In the genomic region with DNA sequence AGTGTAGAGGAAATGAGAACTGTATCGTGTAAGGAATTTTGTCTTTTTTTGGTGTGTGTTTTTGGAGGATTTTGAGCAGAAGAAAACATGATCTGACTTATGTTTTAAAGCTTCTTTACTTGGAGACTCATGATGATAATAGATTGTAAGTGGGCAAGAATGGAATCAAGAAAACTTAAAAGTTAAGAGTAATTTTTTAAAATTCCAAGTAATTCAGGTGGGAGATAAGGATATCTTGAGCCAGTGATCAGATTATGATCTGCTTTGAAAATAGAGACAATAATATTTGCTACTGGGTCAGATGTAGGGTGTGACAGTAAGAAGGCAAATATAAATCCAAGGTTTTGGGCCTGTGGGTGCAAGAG, we compare ENCODE assay signal across 8 cellular contexts. TPM values are rescaled to one million over a fixed set of nuclear protein-coding genes. Genes with fewer than 3 reads are reported as not detected.
DNase-seq lines count a peak whose midpoint lies in the region; ATAC-seq and TF ChIP-seq lines count a peak whose summit lies in the region.

No MANE protein-coding gene starts in this region.

- H3K9me3 ChIP-seq in cardiac muscle cell (ENCODE audit: low read depth) (no peaks in the 10 kb centered on the region), vagina (no peaks in the 10 kb centered on the region)

- H4K8ac ChIP-seq in mesendoderm (ENCODE audit: low read depth, low read length), result no peak overlapping the region

- DNase-seq in cardiac muscle cell (ENCODE audit: low read depth in 1 of 2, low spot score in 1 of 2), result no peak
- DNase-seq in left ventricle myocardium superior, result no peak
- DNase-seq in mesendoderm, result no peak
- DNase-seq in vagina (ENCODE audit: extremely low spot score in 2 of 2), result no peak
- no peak for DNase-seq in dedifferentiated amniotic fluid mesenchymal stem cell (ENCODE audit: extremely low spot score)
- no peak for DNase-seq in T-helper 2 cell

- H3K9ac ChIP-seq in mesendoderm (ENCODE audit: low read length), result peak overlapping the region; percentile 65

- H3K18ac ChIP-seq in mesendoderm (ENCODE audit: low read length), result no peak overlapping the region

- H3K4ac ChIP-seq in mesendoderm (ENCODE audit: low read depth, low read length), result no peak overlapping the region

- H3K23ac ChIP-seq in mesendoderm (ENCODE audit: low read length), result no peak overlapping the region

- no peak overlapping the region for H2BK120ac ChIP-seq in mesendoderm (ENCODE audit: low read depth, low read length)

- TF ChIP-seq CTCF in cardiac muscle cell (IDR thresholded peaks at IDR 0.05; ENCODE audit: low read depth, low read length) (no peak), vagina (IDR thresholded peaks at IDR 0.05) (no peak)

- peaks cover 2% of the 10 kb centered on the region for H3K79me1 ChIP-seq in mesendoderm (ENCODE audit: low read length)

- H3K27ac ChIP-seq in cardiac muscle cell (peak overlapping the region; percentile 87), cingulate gyrus (ENCODE audit: low read depth, low read length) (peak overlapping the region; percentile 93), mesendoderm (ENCODE audit: low read depth, low read length) (no peak overlapping the region), vagina (peak overlapping the region; percentile 84)

- no peak overlapping the region for H4K5ac ChIP-seq in mesendoderm (ENCODE audit: low read length)

- H3K79me2 ChIP-seq in mesendoderm (ENCODE audit: control insufficient read depth, insufficient read depth, low read length), result peaks cover 6% of the 10 kb centered on the region

- H3K56ac ChIP-seq in mesendoderm (ENCODE audit: low read length), result peak overlapping the region; percentile 74

- ATAC-seq in left ventricle myocardium superior, result no peak
- no peak for ATAC-seq in HG03342 (IDR thresholded peaks at IDR 0.05; ENCODE audit: unreplicated experiment)

- no peak for TF ChIP-seq POLR2A in vagina (IDR thresholded peaks at IDR 0.05)

- peak overlapping the region; percentile 93 for H3K4me2 ChIP-seq in mesendoderm (ENCODE audit: low read length)

- H3K27me3 ChIP-seq in cardiac muscle cell, result no peaks in the 10 kb centered on the region
- no peaks in the 10 kb centered on the region for H3K27me3 ChIP-seq in mesendoderm (ENCODE audit: insufficient read depth, low read length, poor library complexity)
- H3K27me3 ChIP-seq in vagina, result no peaks in the 10 kb centered on the region

- no peak overlapping the region for H2BK5ac ChIP-seq in mesendoderm (ENCODE audit: low read length)

- H3K36me3 ChIP-seq in cardiac muscle cell, result peaks cover 9% of the 10 kb centered on the region
- H3K36me3 ChIP-seq in mesendoderm (ENCODE audit: control insufficient read depth, insufficient read depth, low read length), result peaks cover 2% of the 10 kb centered on the region
- H3K36me3 ChIP-seq in vagina, result peaks cover 0 to 11% of the 10 kb centered on the region in 2 donors

- H3K4me3 ChIP-seq in cardiac muscle cell, result peak overlapping the region; percentile 89
- peak overlapping the region; percentile 32 for H3K4me3 ChIP-seq in mesendoderm (ENCODE audit: low read length)
- H3K4me3 ChIP-seq in vagina, result peak overlapping the region; percentile 59 to 75

- intact Hi-C loops in left ventricle myocardium superior (cut with micrococcal nuclease), result no loop called here
- intact Hi-C loops in vagina (cut with DNase I), result no loop called here

- no peak overlapping the region for H2AK5ac ChIP-seq in mesendoderm (ENCODE audit: low read length)

- peaks cover 8% of the 10 kb centered on the region for H3K4me1 ChIP-seq in cardiac muscle cell (ENCODE audit: low read depth)
- H3K4me1 ChIP-seq in mesendoderm (ENCODE audit: control insufficient read depth, low read depth, low read length), result no peaks in the 10 kb centered on the region
- H3K4me1 ChIP-seq in vagina, result peaks cover 31% of the 10 kb centered on the region

- no peak overlapping the region for H2BK15ac ChIP-seq in mesendoderm (replicated peaks; ENCODE audit: low read depth)

- WGBS in mesendoderm (ENCODE audit: extremely low coverage, insufficient coverage, low lambda C conversion rate), result 100% methylated on average over 1 of the region's 1 CpG

RNA-seq across cellular contexts. Expression of a gene that starts 0.7 kb away (rescaled TPM):
- 23.7 and 37.9 TPM in 2 replicates for total RNA-seq in cardiac muscle cell
- 20.2 and 25.3 TPM in 2 replicates for polyA plus RNA-seq in cardiac muscle cell
- 13.8 TPM for total RNA-seq in left ventricle myocardium superior
- polyA plus RNA-seq in mesendoderm (2013, experiment 1 of 2), result 8.0 TPM
- polyA plus RNA-seq in mesendoderm (2013, experiment 2 of 2), result 8.4 TPM
- total RNA-seq in vagina, result 18.7 TPM

RNA-seq across cellular contexts. Expression of a gene that starts 8.6 kb away (rescaled TPM):
- total RNA-seq in cardiac muscle cell, result not detected in 2 replicates
- polyA plus RNA-seq in cardiac muscle cell, result not detected in 2 replicates
- 6.3 TPM for total RNA-seq in left ventricle myocardium superior
- polyA plus RNA-seq in mesendoderm (2013, experiment 1 of 2), result 0.17 TPM
- polyA plus RNA-seq in mesendoderm (2013, experiment 2 of 2), result 0.07 TPM
- total RNA-seq in vagina, result not detected

RNA-seq across cellular contexts. Expression of a gene that starts 13.7 kb away (rescaled TPM):
- total RNA-seq in cardiac muscle cell, result 7.5 and 8.2 TPM in 2 replicates
- 6.0 and 8.2 TPM in 2 replicates for polyA plus RNA-seq in cardiac muscle cell
- total RNA-seq in left ventricle myocardium superior, result 2.3 TPM
- 5.4 TPM for polyA plus RNA-seq in mesendoderm (2013, experiment 1 of 2)
- 5.6 TPM for polyA plus RNA-seq in mesendoderm (2013, experiment 2 of 2)
- 5.2 TPM for total RNA-seq in vagina

RNA-seq across cellular contexts. Expression of a gene that starts 15.6 kb away (rescaled TPM):
- 7.9 and 8.4 TPM in 2 replicates for total RNA-seq in cardiac muscle cell
- 6.8 and 7.1 TPM in 2 replicates for polyA plus RNA-seq in cardiac muscle cell
- total RNA-seq in left ventricle myocardium superior, result 2.7 TPM
- 3.1 TPM for polyA plus RNA-seq in mesendoderm (2013, experiment 1 of 2)
- polyA plus RNA-seq in mesendoderm (2013, experiment 2 of 2), result 3.3 TPM
- total RNA-seq in vagina, result 5.9 TPM

RNA-seq across cellular contexts. Expression of a gene that starts 42.6 kb away (rescaled TPM):
- total RNA-seq in cardiac muscle cell, result 18.6 and 21.8 TPM in 2 replicates
- 14.4 and 15.4 TPM in 2 replicates for polyA plus RNA-seq in cardiac muscle cell
- total RNA-seq in left ventricle myocardium superior, result 10.2 TPM
- polyA plus RNA-seq in mesendoderm (2013, experiment 1 of 2), result 9.2 TPM
- polyA plus RNA-seq in mesendoderm (2013, experiment 2 of 2), result 8.6 TPM
- 11.3 TPM for total RNA-seq in vagina

Comparison
In these comparisons a context has a peak if more than half of its experiments do, and no peak if none do; other contexts are left out.
1. H3K4me3 ChIP-seq: peak in every context shown above with its lines; median percentile 89 in cardiac muscle cell; 67 in vagina; 32 in mesendoderm.